Comparison of ENCODE assay signal across 8 cellular contexts in genomic region chr2:191740016-191740419, GRCh38.
DNase-seq lines count a peak whose midpoint lies in the region; ATAC-seq and TF ChIP-seq lines count a peak whose summit lies in the region.

No MANE protein-coding gene starts in this region.

- H3K4me1 ChIP-seq in right atrium auricular region, result no peaks in the 10 kb centered on the region

- H3K4me3 ChIP-seq in right atrium auricular region, result no peak overlapping the region

- POLR2A ChIA-PET in activated CD8-positive, alpha-beta T cell treated with anti-CD3 and anti-CD28 coated beads for 36 hours (lab: Charles Lee), result no interaction called here

- intact Hi-C loops in activated CD8-positive, alpha-beta T cell treated with anti-CD3 and anti-CD28 coated beads for 36 hours (cut with micrococcal nuclease), result no loop called here

- no peaks in the 10 kb centered on the region for H3K36me3 Mint-ChIP-seq in activated CD8-positive, alpha-beta T cell treated with anti-CD3 and anti-CD28 coated beads for 36 hours (ENCODE audit: low read depth)
- H3K36me3 Mint-ChIP-seq in endothelial cell (ENCODE audit: low read depth, unreplicated experiment), result peaks cover 4% of the 10 kb centered on the region

- no peaks in the 10 kb centered on the region for H3K9me3 Mint-ChIP-seq in activated CD8-positive, alpha-beta T cell treated with anti-CD3 and anti-CD28 coated beads for 36 hours
- H3K9me3 Mint-ChIP-seq in endothelial cell (ENCODE audit: unreplicated experiment), result no peaks in the 10 kb centered on the region

- ATAC-seq in HG03108 (IDR thresholded peaks at IDR 0.05; ENCODE audit: unreplicated experiment), result peak; percentile 85
- peak; percentile 95 for ATAC-seq in activated CD8-positive, alpha-beta T cell treated with anti-CD3 and anti-CD28 coated beads for 36 hours

- CTCF ChIA-PET in activated CD8-positive, alpha-beta T cell treated with anti-CD3 and anti-CD28 coated beads for 36 hours (lab: Charles Lee), result interaction anchor here (0.9 to 1.4 kb wide), 5 partner anchors 8 to 201 kb away, joined by 3 read pairs; no protein-coding TSS in a partner anchor

- no peak for TF ChIP-seq CTCF in activated CD8-positive, alpha-beta T cell treated with anti-CD3 and anti-CD28 coated beads for 36 hours (IDR thresholded peaks at IDR 0.05)
- TF ChIP-seq CTCF in right atrium auricular region (IDR thresholded peaks at IDR 0.05) (no peak), endothelial cell (IDR thresholded peaks at IDR 0.05; ENCODE audit: unreplicated experiment) (no peak)

- no peak overlapping the region for H3K4me3 Mint-ChIP-seq in activated CD8-positive, alpha-beta T cell treated with anti-CD3 and anti-CD28 coated beads for 36 hours
- H3K4me3 Mint-ChIP-seq in endothelial cell (ENCODE audit: unreplicated experiment), result no peak overlapping the region

- peak overlapping the region; percentile 63 for H3K27ac Mint-ChIP-seq in activated CD8-positive, alpha-beta T cell treated with anti-CD3 and anti-CD28 coated beads for 36 hours
- no peak overlapping the region for H3K27ac Mint-ChIP-seq in endothelial cell (ENCODE audit: unreplicated experiment)

- no peaks in the 10 kb centered on the region for H3K9me3 ChIP-seq in right atrium auricular region

- peaks cover 15% of the 10 kb centered on the region for H3K4me1 Mint-ChIP-seq in activated CD8-positive, alpha-beta T cell treated with anti-CD3 and anti-CD28 coated beads for 36 hours (ENCODE audit: low read depth)
- no peaks in the 10 kb centered on the region for H3K4me1 Mint-ChIP-seq in endothelial cell (ENCODE audit: unreplicated experiment)

- no peaks in the 10 kb centered on the region for H3K36me3 ChIP-seq in right atrium auricular region

- DNase-seq in SIG-M5 treated with dmso at 0.1 percent for 504 hours (lab: John Stamatoyannopoulos, UW; ENCODE audit: unreplicated experiment) (peak; percentile 29), SIG-M5 (lab: John Stamatoyannopoulos, UW) (no peak), mucosa of gallbladder (ENCODE audit: low spot score) (no peak), right atrium auricular region (ENCODE audit: low spot score) (no peak), endothelial cell (ENCODE audit: low spot score) (no peak)
- DNase-seq in activated CD8-positive, alpha-beta T cell treated with anti-CD3 and anti-CD28 coated beads for 36 hours, result peak; percentile 73
- DNase-seq in stimulated activated CD8-positive, alpha-beta memory T cell treated with anti-CD3 and anti-CD28 coated beads, Interleukin-7, amount 100 ng/mL, for 48 hours (ENCODE audit: extremely low read depth in 1 of 2, low read depth in 1 of 2), result peak; percentile 1 to 17

- no peaks in the 10 kb centered on the region for H3K27me3 ChIP-seq in right atrium auricular region

- peaks cover 8% of the 10 kb centered on the region for H3K27me3 Mint-ChIP-seq in activated CD8-positive, alpha-beta T cell treated with anti-CD3 and anti-CD28 coated beads for 36 hours
- no peaks in the 10 kb centered on the region for H3K27me3 Mint-ChIP-seq in endothelial cell (ENCODE audit: unreplicated experiment)

- no peak overlapping the region for H3K27ac ChIP-seq in right atrium auricular region

Comparison
In these comparisons a context has a peak if more than half of its experiments do, and no peak if none do; other contexts are left out.
1. DNase-seq: peak in SIG-M5 treated with dmso at 0.1 percent for 504 hours (single experiment), activated CD8-positive, alpha-beta T cell treated with anti-CD3 and anti-CD28 coated beads for 36 hours (single experiment) and stimulated activated CD8-positive, alpha-beta memory T cell treated with anti-CD3 and anti-CD28 coated beads, Interleukin-7, amount 100 ng/mL, for 48 hours (2 of 2); none in SIG-M5 (single experiment), mucosa of gallbladder (single experiment), right atrium auricular region (single experiment) and endothelial cell (single experiment).